ENCODE assay signal across 11 cellular contexts in genomic region chr5:13382232-13382631, GRCh38.
"Had no signal": no experiment of that assay in that cellular context is flagged by ENCODE, and none has a peak within 500 bp of the region (broad histone marks: within the 10 kb centered on the region; RNA-seq: fewer than 3 reads in every experiment).

No MANE protein-coding gene starts in this region.

- H3K27ac ChIP-seq: GM23248 had no signal

- H3K9ac ChIP-seq: GM23248 had no signal

- DNase-seq: GM23248, GOT3, H7, H9, HCEC 1CT, HFFc6 had no signal

- H3K4me3 ChIP-seq: GM23248, GM23338, HAP-1 had no signal

- FAIRE-seq: H1, H54 had no signal

- H3K9me3 ChIP-seq: HAP-1 had no signal

- H3K36me3 ChIP-seq: HAP-1 had no signal

- H3K4me2 ChIP-seq: GM23338 had no signal

- H3K4me1 ChIP-seq: HAP-1 had no signal

- H2AFZ ChIP-seq: GM23248, GM23338 had no signal

- ATAC-seq: GM23338, HCT116 had no signal
